Comparison of ENCODE assay signal across 1 cellular context in the genomic region with DNA sequence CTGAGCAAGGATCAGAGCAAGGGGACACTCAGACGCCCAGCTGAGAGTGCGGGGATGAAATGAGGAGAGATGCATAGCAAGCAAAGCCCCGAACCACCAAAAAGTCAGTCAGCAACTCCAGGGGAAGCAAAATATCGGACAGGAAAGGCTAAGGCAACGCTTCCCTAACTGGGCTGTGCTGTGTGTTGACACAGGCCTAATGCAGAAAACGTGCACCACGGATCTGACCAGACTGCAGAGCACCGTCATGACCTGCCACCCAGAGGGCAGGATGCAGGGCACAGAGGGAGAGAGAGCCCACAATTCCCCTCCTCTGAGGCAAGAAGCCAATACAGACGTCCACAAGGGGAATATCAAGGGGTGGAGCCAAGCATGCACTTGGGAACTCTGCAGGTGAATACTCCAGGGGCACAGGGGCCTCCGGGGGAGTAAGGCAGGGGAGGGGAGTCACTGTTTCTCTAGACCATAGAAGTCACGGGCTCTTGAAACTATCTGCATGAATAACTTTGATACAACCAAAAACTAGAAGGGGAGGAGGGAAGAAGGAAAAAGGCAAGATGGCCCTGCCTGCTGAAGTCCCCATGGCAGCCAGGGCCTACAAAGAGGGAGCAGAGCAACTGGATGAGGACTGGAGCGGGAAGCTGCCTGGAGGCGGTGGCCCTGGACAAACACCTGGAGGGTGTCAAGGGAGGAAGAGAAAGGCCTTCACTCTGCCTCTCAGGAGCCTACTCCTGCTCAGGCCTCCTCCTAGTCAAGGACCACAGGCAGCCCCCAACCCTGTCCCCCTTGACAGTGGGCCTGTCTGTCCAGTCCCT.
TF ChIP-seq lines count a peak whose summit lies in the region.

No MANE protein-coding gene starts in this region.

TF ChIP-seq in H1, 55 proteins besides CTCF, POLR2A, EP300 and RAD21:
- no peak for TF ChIP-seq HDAC2 (IDR thresholded peaks at IDR 0.05; ENCODE audit: borderline replicate concordance in 1 of 2, low read depth in 2 of 2, low read length in 2 of 2)
- TF ChIP-seq, protein P1, sequence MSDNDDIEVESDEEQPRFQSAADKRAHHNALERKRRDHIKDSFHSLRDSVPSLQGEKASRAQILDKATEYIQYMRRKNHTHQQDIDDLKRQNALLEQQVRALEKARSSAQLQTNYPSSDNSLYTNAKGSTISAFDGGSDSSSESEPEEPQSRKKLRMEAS (IDR thresholded peaks at IDR 0.05) = 0 out of 2 replicates have a peak, but pooled peaks have one; percentile 7
